In genomic region chr11:19444231-19444630, GRCh38 we compare ENCODE assay signal across 25 cellular contexts.
DNase-seq lines count a peak whose midpoint lies in the region; ATAC-seq and TF ChIP-seq lines count a peak whose summit lies in the region.
"Had no signal": no experiment of that assay in that cellular context is flagged by ENCODE, and none has a peak within 500 bp of the region (broad histone marks: within the 10 kb centered on the region; RNA-seq: fewer than 3 reads in every experiment).

No MANE protein-coding gene starts in this region.

- H3K27ac ChIP-seq in HEK293 (ENCODE audit: extremely low read depth, low read depth, low read length): no peak overlapping the region
- H3K27ac ChIP-seq in gastroesophageal sphincter: no peak overlapping the region
- H3K27ac ChIP-seq: tibial nerve had no signal

- 53 to 60% methylated on average over 2 of the region's 2 CpGs for WGBS in gastroesophageal sphincter (ENCODE audit: low coverage in 1 of 2), 2 donors

- TF ChIP-seq CTCF in HEK293 (tag by site-specific recombination; IDR thresholded peaks at IDR 0.05) (no peak), choroid plexus epithelial cell (conservative IDR thresholded peaks at IDR 0.05; ENCODE audit: low read depth, low read length) (no peak), gastroesophageal sphincter (IDR thresholded peaks at IDR 0.05) (no peak)

- CTCF ChIA-PET in HEK293 (lab: Yijun Ruan, JAX): no interaction called here

- no peak overlapping the region for H3K27ac Mint-ChIP-seq in stimulated activated naive CD8-positive, alpha-beta T cell treated with anti-CD3 and anti-CD28 coated beads, Interleukin-15, amount 100 ng/mL, for 72 hours
- no peak overlapping the region for H3K27ac Mint-ChIP-seq in stimulated activated memory B cell treated with anti-CD40 and anti-IgM and Interleukin-4, amounts not matched to agents 10 μg/mL and 1 μg/mL and 100 μg/mL, for 72 hours
- H3K27ac Mint-ChIP-seq: activated CD4-positive, alpha-beta T cell treated with anti-CD3 and anti-CD28 coated beads, Interleukin-2, amount 10 ng/mL, durations not matched to agents 24 days and 14 days; dendritic cell treated with granulocyte-macrophage colony-stimulating factor and Interleukin-4, amounts not matched to agents 40 ng/mL and 50 ng/mL, for 4 days; GM23338; T-cell had no signal

- H3K36me3 ChIP-seq in HEK293 (ENCODE audit: control insufficient read depth in 2 of 2, insufficient read depth in 1 of 2, low read length in 2 of 2): no peaks in the 10 kb centered on the region
- H3K36me3 ChIP-seq in gastroesophageal sphincter: no peaks in the 10 kb centered on the region
- H3K36me3 ChIP-seq: tibial nerve had no signal

- H3K9me3 ChIP-seq in HEK293 (ENCODE audit: control insufficient read depth, insufficient read depth, low read depth, low read length) (no peaks in the 10 kb centered on the region), gastroesophageal sphincter (no peaks in the 10 kb centered on the region)
- H3K9me3 ChIP-seq: tibial nerve had no signal

- TF ChIP-seq EP300 in gastroesophageal sphincter (IDR thresholded peaks at IDR 0.05): no peak

- H3K4me3 Mint-ChIP-seq in stimulated activated naive CD8-positive, alpha-beta T cell treated with anti-CD3 and anti-CD28 coated beads, Interleukin-15, amount 100 ng/mL, for 72 hours: no peak overlapping the region
- no peak overlapping the region for H3K4me3 Mint-ChIP-seq in stimulated activated memory B cell treated with anti-CD40 and anti-IgM and Interleukin-4, amounts not matched to agents 10 μg/mL and 1 μg/mL and 100 μg/mL, for 72 hours
- H3K4me3 Mint-ChIP-seq: activated CD4-positive, alpha-beta T cell treated with anti-CD3 and anti-CD28 coated beads, Interleukin-2, amount 10 ng/mL, durations not matched to agents 24 days and 14 days; dendritic cell treated with granulocyte-macrophage colony-stimulating factor and Interleukin-4, amounts not matched to agents 40 ng/mL and 50 ng/mL, for 4 days; GM23338; T-cell had no signal

- H3K4me3 ChIP-seq in HEK293 (ENCODE audit: low read depth, low read length) (no peak overlapping the region), choroid plexus epithelial cell (ENCODE audit: low read depth, low read length) (no peak overlapping the region), gastroesophageal sphincter (no peak overlapping the region)
- H3K4me3 ChIP-seq: GM23338, tibial nerve had no signal

- DNase-seq in AG20443 (ENCODE audit: low spot score) (peak; percentile 62), choroid plexus epithelial cell (ENCODE audit: low read depth) (peak; percentile 73), mesenteric fat pad (ENCODE audit: low spot score) (no peak), GDM1 (lab: John Stamatoyannopoulos, UW) (no peak)
- DNase-seq in stimulated activated naive CD8-positive, alpha-beta T cell treated with anti-CD3 and anti-CD28 coated beads, Interleukin-15, amount 100 ng/mL, for 72 hours: no peak
- DNase-seq: activated CD4-positive, alpha-beta T cell treated with anti-CD3 and anti-CD28 coated beads, Interleukin-2, amount 10 ng/mL, durations not matched to agents 24 days and 14 days; activated T-cell treated with anti-CD3 and anti-CD28 coated beads, Interleukin-2, amount 50 U/mL, for 1 hour; central memory CD4-positive, alpha-beta T cell; glutamatergic neuron; islet precursor cell; left ventricle myocardium superior; NCI-H1092 treated with DMSO at 0.1 percent for 48 hours; NCI-H2029; NCI-H526; OCI-M1; right cardiac atrium; stimulated activated CD4-positive, alpha-beta T cell treated with anti-CD3 and anti-CD28 coated beads, Interleukin-12 subunit alpha, Interleukin-12 subunit beta, amount 100 ng/mL, for 4 hours; stimulated activated CD4-positive, alpha-beta T cell treated with anti-CD3 and anti-CD28 coated beads, Interleukin-4, amount 100 ng/mL, for 1 hour; T-cell had no signal

- H3K4me1 Mint-ChIP-seq in stimulated activated naive CD8-positive, alpha-beta T cell treated with anti-CD3 and anti-CD28 coated beads, Interleukin-15, amount 100 ng/mL, for 72 hours: peaks cover 28% of the 10 kb centered on the region
- H3K4me1 Mint-ChIP-seq in stimulated activated memory B cell treated with anti-CD40 and anti-IgM and Interleukin-4, amounts not matched to agents 10 μg/mL and 1 μg/mL and 100 μg/mL, for 72 hours: peaks cover 16% of the 10 kb centered on the region
- H3K4me1 Mint-ChIP-seq: GM23338, T-cell had no signal

- TF ChIP-seq POLR2A in gastroesophageal sphincter (IDR thresholded peaks at IDR 0.05): no peak

- POLR2A ChIA-PET in HEK293 (lab: Yijun Ruan, JAX): no interaction called here

- no peaks in the 10 kb centered on the region; the same call in 1 of the 2 replicates for H3K4me1 ChIP-seq in HEK293 (ENCODE audit: control insufficient read depth, insufficient read depth, low read length)
- no peaks in the 10 kb centered on the region for H3K4me1 ChIP-seq in gastroesophageal sphincter

- H3K27me3 Mint-ChIP-seq in stimulated activated naive CD8-positive, alpha-beta T cell treated with anti-CD3 and anti-CD28 coated beads, Interleukin-15, amount 100 ng/mL, for 72 hours: peaks cover 47% of the 10 kb centered on the region
- H3K27me3 Mint-ChIP-seq in stimulated activated memory B cell treated with anti-CD40 and anti-IgM and Interleukin-4, amounts not matched to agents 10 μg/mL and 1 μg/mL and 100 μg/mL, for 72 hours: no peaks in the 10 kb centered on the region

- H3K27me3 ChIP-seq in gastroesophageal sphincter: peaks cover 6% of the 10 kb centered on the region
- H3K27me3 ChIP-seq: tibial nerve had no signal

- no peaks in the 10 kb centered on the region for H3K9me3 Mint-ChIP-seq in stimulated activated naive CD8-positive, alpha-beta T cell treated with anti-CD3 and anti-CD28 coated beads, Interleukin-15, amount 100 ng/mL, for 72 hours
- no peaks in the 10 kb centered on the region for H3K9me3 Mint-ChIP-seq in stimulated activated memory B cell treated with anti-CD40 and anti-IgM and Interleukin-4, amounts not matched to agents 10 μg/mL and 1 μg/mL and 100 μg/mL, for 72 hours
- H3K9me3 Mint-ChIP-seq: activated CD4-positive, alpha-beta T cell treated with anti-CD3 and anti-CD28 coated beads, Interleukin-2, amount 10 ng/mL, durations not matched to agents 24 days and 14 days; dendritic cell treated with granulocyte-macrophage colony-stimulating factor and Interleukin-4, amounts not matched to agents 40 ng/mL and 50 ng/mL, for 4 days; GM23338; T-cell had no signal

- H3K36me3 Mint-ChIP-seq in stimulated activated memory B cell treated with anti-CD40 and anti-IgM and Interleukin-4, amounts not matched to agents 10 μg/mL and 1 μg/mL and 100 μg/mL, for 72 hours: no peaks in the 10 kb centered on the region
- H3K36me3 Mint-ChIP-seq: T-cell had no signal

- peak; percentile 53 for ATAC-seq in gastroesophageal sphincter
- ATAC-seq in stimulated activated naive CD8-positive, alpha-beta T cell treated with anti-CD3 and anti-CD28 coated beads, Interleukin-15, amount 100 ng/mL, for 72 hours: no peak
- no peak for ATAC-seq in stimulated activated memory B cell treated with anti-CD40 and anti-IgM and Interleukin-4, amounts not matched to agents 10 μg/mL and 1 μg/mL and 100 μg/mL, for 72 hours
- ATAC-seq: GM23338, left ventricle myocardium superior, right cardiac atrium, T-cell had no signal

TF ChIP-seq in HEK293, 187 proteins besides CTCF, POLR2A, EP300 and RAD21 (continues in another document):
- TF ChIP-seq ZNF416 (tag by site-specific recombination; IDR thresholded peaks at IDR 0.05) (no peak), YY2 (tag by site-specific recombination; IDR thresholded peaks at IDR 0.05) (no peak), ZNF335 (tag by site-specific recombination; conservative IDR thresholded peaks at IDR 0.05) (peak; percentile 28; the same call in 1 of the 2 replicates), KLF16 (tag by site-specific recombination; IDR thresholded peaks at IDR 0.05) (no peak), SP2 (tag by site-specific recombination; IDR thresholded peaks at IDR 0.05) (no peak), ZNF610 (tag by site-specific recombination; IDR thresholded peaks at IDR 0.05; ENCODE audit: borderline replicate concordance) (no peak)
- TF ChIP-seq, protein P1, sequence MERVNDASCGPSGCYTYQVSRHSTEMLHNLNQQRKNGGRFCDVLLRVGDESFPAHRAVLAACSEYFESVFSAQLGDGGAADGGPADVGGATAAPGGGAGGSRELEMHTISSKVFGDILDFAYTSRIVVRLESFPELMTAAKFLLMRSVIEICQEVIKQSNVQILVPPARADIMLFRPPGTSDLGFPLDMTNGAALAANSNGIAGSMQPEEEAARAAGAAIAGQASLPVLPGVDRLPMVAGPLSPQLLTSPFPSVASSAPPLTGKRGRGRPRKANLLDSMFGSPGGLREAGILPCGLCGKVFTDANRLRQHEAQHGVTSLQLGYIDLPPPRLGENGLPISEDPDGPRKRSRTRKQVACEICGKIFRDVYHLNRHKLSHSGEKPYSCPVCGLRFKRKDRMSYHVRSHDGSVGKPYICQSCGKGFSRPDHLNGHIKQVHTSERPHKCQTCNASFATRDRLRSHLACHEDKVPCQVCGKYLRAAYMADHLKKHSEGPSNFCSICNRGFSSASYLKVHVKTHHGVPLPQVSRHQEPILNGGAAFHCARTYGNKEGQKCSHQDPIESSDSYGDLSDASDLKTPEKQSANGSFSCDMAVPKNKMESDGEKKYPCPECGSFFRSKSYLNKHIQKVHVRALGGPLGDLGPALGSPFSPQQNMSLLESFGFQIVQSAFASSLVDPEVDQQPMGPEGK (tag by site-specific recombination; IDR thresholded peaks at IDR 0.05): 0 out of 2 replicates have a peak, but pooled peaks have one; percentile 24
- TF ChIP-seq, protein P2, sequence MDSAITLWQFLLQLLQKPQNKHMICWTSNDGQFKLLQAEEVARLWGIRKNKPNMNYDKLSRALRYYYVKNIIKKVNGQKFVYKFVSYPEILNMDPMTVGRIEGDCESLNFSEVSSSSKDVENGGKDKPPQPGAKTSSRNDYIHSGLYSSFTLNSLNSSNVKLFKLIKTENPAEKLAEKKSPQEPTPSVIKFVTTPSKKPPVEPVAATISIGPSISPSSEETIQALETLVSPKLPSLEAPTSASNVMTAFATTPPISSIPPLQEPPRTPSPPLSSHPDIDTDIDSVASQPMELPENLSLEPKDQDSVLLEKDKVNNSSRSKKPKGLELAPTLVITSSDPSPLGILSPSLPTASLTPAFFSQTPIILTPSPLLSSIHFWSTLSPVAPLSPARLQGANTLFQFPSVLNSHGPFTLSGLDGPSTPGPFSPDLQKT (IDR thresholded peaks at IDR 0.05; ENCODE audit: borderline replicate concordance, low read depth, low read length): no peak

Comparison
In these comparisons a context has a peak if more than half of its experiments do, and no peak if none do; other contexts are left out.
1. DNase-seq: peak in AG20443 (single experiment) and choroid plexus epithelial cell (single experiment); none in mesenteric fat pad (single experiment), GDM1 (single experiment) and stimulated activated naive CD8-positive, alpha-beta T cell treated with anti-CD3 and anti-CD28 coated beads, Interleukin-15, amount 100 ng/mL, for 72 hours (0 of 2).